In genomic region chr2:241185961-241186360, GRCh38 we compare ENCODE assay signal across 19 cellular contexts.
"Had no signal": no experiment of that assay in that cellular context is flagged by ENCODE, and none has a peak within 500 bp of the region (broad histone marks: within the 10 kb centered on the region; RNA-seq: fewer than 3 reads in every experiment).

No MANE protein-coding gene starts in this region.

- H3K9ac ChIP-seq: SK-N-SH had no signal

- H3K4me2 ChIP-seq: SK-N-SH had no signal

- ATAC-seq: T-cell had no signal

- H3K9me3 ChIP-seq: SK-N-SH had no signal

- DNase-seq: KBM-7, MV-4-11, NCI-H1048, NCI-H1105, NCI-H1417, NCI-H1436 treated with DMSO at 0.1 percent for 48 hours, NCI-H1694, NCI-H187 treated with DMSO at 0.1 percent for 48 hours, NCI-H2029 treated with DMSO at 0.1 percent for 48 hours, NCI-H2227 treated with DMSO at 0.1 percent for 48 hours, NCI-H524, NCI-H69, NCI-H774, RPMI8226, SHP77, SK-N-SH, SW 1271, T-cell had no signal

- FAIRE-seq: RCC 7860 had no signal
